ENCODE assay signal across 13 cellular contexts in genomic region chr21:15061747-15062146, GRCh38. TPM values are rescaled to one million over a fixed set of nuclear protein-coding genes. Genes with fewer than 3 reads are reported as not detected.
DNase-seq lines count a peak whose midpoint lies in the region; ATAC-seq and TF ChIP-seq lines count a peak whose summit lies in the region.
"Had no signal": no experiment of that assay in that cellular context is flagged by ENCODE, and none has a peak within 500 bp of the region (broad histone marks: within the 10 kb centered on the region; RNA-seq: fewer than 3 reads in every experiment).

No MANE protein-coding gene starts in this region.

- TF ChIP-seq POLR2A in IMR-90 (IDR thresholded peaks at IDR 0.05; ENCODE audit: low read depth, low read length) = no peak

- BruUV-seq in IMR-90 (replicated peaks; lab: Mats Ljungman, UMichigan) = no TSS peak

- no peak overlapping the region for H2AK9ac ChIP-seq in IMR-90 (replicated peaks; ENCODE audit: low read depth, low read length, poor library complexity)

- H3K36me3 ChIP-seq in BE2C (no peaks in the 10 kb centered on the region), IMR-90 (ENCODE audit: control insufficient read depth, insufficient read depth, low read length) (no peaks in the 10 kb centered on the region), neural cell (ENCODE audit: insufficient read depth, low read length) (no peaks in the 10 kb centered on the region)
- H3K36me3 ChIP-seq: thyroid gland had no signal

- H3K14ac ChIP-seq in IMR-90 (replicated peaks; ENCODE audit: low read depth, low read length) = no peak overlapping the region; the same call in 1 of the 2 replicates

- no peak overlapping the region for H4K5ac ChIP-seq in IMR-90 (ENCODE audit: low read depth, low read length)

- no peaks in the 10 kb centered on the region for H3K9me2 ChIP-seq in neural cell (ENCODE audit: insufficient read depth, low read length)

- H3K4me2 ChIP-seq in IMR-90 (ENCODE audit: low read depth, low read length) = peak overlapping the region; percentile 71
- peak overlapping the region; percentile 59 for H3K4me2 ChIP-seq in neural cell (ENCODE audit: low read length)

- peaks cover 51% of the 10 kb centered on the region for H4K20me1 ChIP-seq in IMR-90 (ENCODE audit: insufficient read depth, low read length)
- H4K20me1 ChIP-seq in neural cell (ENCODE audit: insufficient read depth) = no peaks in the 10 kb centered on the region

- in situ Hi-C loops in IMR-90 (cut with MboI; ENCODE audit: low sequenced_read_pairs) = loop anchor here (10.0 kb wide), 1 partner anchor 187 kb away; no protein-coding TSS in a partner anchor

- H2BK20ac ChIP-seq in IMR-90 (ENCODE audit: low read depth, low read length) = no peak overlapping the region

- peak overlapping the region; percentile 90 for H2BK5ac ChIP-seq in IMR-90 (ENCODE audit: low read depth, low read length, poor library complexity, severe bottlenecking)

- no peak overlapping the region for H3K56ac ChIP-seq in IMR-90 (ENCODE audit: extremely low read depth, insufficient read depth, low read length)

- H2BK120ac ChIP-seq in IMR-90 (ENCODE audit: low read depth, low read length) = no peak overlapping the region

- peaks cover 4% of the 10 kb centered on the region for H3F3A ChIP-seq in neural cell (ENCODE audit: insufficient read depth, low read length, poor library complexity, severe bottlenecking)

- intact Hi-C loops in IMR-90 (cut with micrococcal nuclease) = loop anchor here (2.0 to 5.0 kb wide), 3 partner anchors 51 to 144 kb away; no protein-coding TSS in a partner anchor

- TF ChIP-seq EP300 in neural cell (conservative IDR thresholded peaks at IDR 0.05; ENCODE audit: poor library complexity, severe bottlenecking) = peak; percentile 89

- no peaks in the 10 kb centered on the region for H3K9me3 ChIP-seq in BE2C
- H3K9me3 ChIP-seq in IMR-90 (ENCODE audit: control insufficient read depth, insufficient read depth, low read length) = no peaks in the 10 kb centered on the region
- no peaks in the 10 kb centered on the region for H3K9me3 ChIP-seq in neural cell (ENCODE audit: low read length)
- H3K9me3 ChIP-seq: thyroid gland had no signal

- H2AK5ac ChIP-seq in IMR-90 (ENCODE audit: low read depth, low read length) = no peak overlapping the region

- H4K8ac ChIP-seq in IMR-90 (ENCODE audit: low read depth in 2 of 2, low read length in 2 of 2) = no peak overlapping the region

- H3K4me1 ChIP-seq in BE2C (peaks cover 30% of the 10 kb centered on the region), IMR-90 (ENCODE audit: control insufficient read depth, insufficient read depth, low read length) (peaks cover 5% of the 10 kb centered on the region)

- TF ChIP-seq CTCF in BE2C (IDR thresholded peaks at IDR 0.05; ENCODE audit: low read depth, low read length) (no peak), IMR-90 (conservative IDR thresholded peaks at IDR 0.05; ENCODE audit: low read depth, low read length) (no peak), coronary artery (IDR thresholded peaks at IDR 0.05) (no peak), neural cell (IDR thresholded peaks at IDR 0.05; ENCODE audit: poor library complexity, severe bottlenecking) (no peak)

- H3K18ac ChIP-seq in IMR-90 (ENCODE audit: low read depth, low read length) = no peak overlapping the region; the same call in 1 of the 2 replicates

- H3K9ac ChIP-seq in IMR-90 (ENCODE audit: low read depth, low read length) = peak overlapping the region; percentile 19; the same call in 1 of the 2 replicates
- H3K9ac ChIP-seq in neural cell (ENCODE audit: low read length) = no peak overlapping the region

- dilution Hi-C loops in IMR-90 (cut with HindIII; ENCODE audit: low sequenced_read_pairs, unreplicated experiment) = no loop called here

- no CpG with 5 or more reads among the region's 1 CpG for WGBS in IMR-90 (ENCODE audit: extremely low coverage in 2 of 2, insufficient read length in 1 of 2), 2 experiments

- ATAC-seq in IMR-90 (ENCODE audit: low read depth) = no peak
- ATAC-seq: left lobe of liver had no signal

- H4K91ac ChIP-seq in IMR-90 (ENCODE audit: insufficient read depth, low read depth, low read length) = no peak overlapping the region

- H3K79me1 ChIP-seq in IMR-90 (ENCODE audit: low read depth in 1 of 2, low read length in 2 of 2) = peaks cover 0 to 15% of the 10 kb centered on the region in 2 experiments; a peak in 2 of 4 replicates

- H3K23ac ChIP-seq in IMR-90 (ENCODE audit: low read depth, low read length) = peak overlapping the region; percentile 59; the same call in 1 of the 2 replicates

- no peak overlapping the region for H2AFZ ChIP-seq in IMR-90 (replicated peaks; ENCODE audit: low read length, poor library complexity)
- H2AFZ ChIP-seq in neural cell (ENCODE audit: low read depth, low read length) = no peak overlapping the region

- no peak overlapping the region for H3K4ac ChIP-seq in IMR-90 (ENCODE audit: low read depth, low read length)

- TF ChIP-seq RAD21 in IMR-90 (IDR thresholded peaks at IDR 0.05; ENCODE audit: low read length) (no peak), neural cell (conservative IDR thresholded peaks at IDR 0.05) (no peak)

- DNase-seq in BE2C = no peak
- DNase-seq in IMR-90 = no peak
- no peak for DNase-seq in coronary artery (ENCODE audit: low spot score)
- DNase-seq in HEK293T (ENCODE audit: extremely low spot score) = no peak
- DNase-seq in SKM-1 treated with dmso at 0.1 percent for 144 hours (lab: John Stamatoyannopoulos, UW; ENCODE audit: unreplicated experiment) = no peak
- no peak for DNase-seq in foreskin melanocyte
- no peak for DNase-seq in cerebellum (ENCODE audit: low spot score)
- DNase-seq: activated gamma-delta T cell, DMS153, NCI-H1092, thyroid gland had no signal

- no peak overlapping the region; the same call in 1 of the 2 replicates for H3K27ac ChIP-seq in IMR-90 (ENCODE audit: insufficient read depth, low read length)
- no peak overlapping the region for H3K27ac ChIP-seq in coronary artery
- H3K27ac ChIP-seq in neural cell (ENCODE audit: low read length) = no peak overlapping the region
- H3K27ac ChIP-seq: thyroid gland had no signal

- peaks cover 4% of the 10 kb centered on the region for H3K9me1 ChIP-seq in IMR-90 (ENCODE audit: insufficient read depth, low read length)

- CTCF ChIA-PET in IMR-90 (lab: Yijun Ruan, JAX) (interaction anchor here (0.6 kb wide), 1 partner anchor 90 kb away, joined by 3 read pairs; no protein-coding TSS in a partner anchor), HEK293T (lab: Yijun Ruan, JAX) (no interaction called here)

- H3K27me3 ChIP-seq in BE2C (no peaks in the 10 kb centered on the region), IMR-90 (ENCODE audit: control insufficient read depth, insufficient read depth, low read length) (no peaks in the 10 kb centered on the region), neural cell (ENCODE audit: insufficient read depth, low read depth, low read length) (no peaks in the 10 kb centered on the region)
- H3K27me3 ChIP-seq: thyroid gland had no signal

- POLR2A ChIA-PET in IMR-90 (lab: Charles Lee; ENCODE audit: unreplicated experiment) = no interaction called here
- POLR2A ChIA-PET in HEK293T (lab: Yijun Ruan, JAX) = interaction anchor here (1.1 kb wide), 1 partner anchor 48 kb away, joined by 3 read pairs; no protein-coding TSS in a partner anchor

- no peak overlapping the region for H2BK15ac ChIP-seq in IMR-90 (ENCODE audit: low read depth, low read length)

- peaks cover 76% of the 10 kb centered on the region for H3K79me2 ChIP-seq in neural cell (replicated peaks; ENCODE audit: insufficient read depth, low read length)

- H3K4me3 ChIP-seq in BE2C (ENCODE audit: low read depth, low read length) (peak overlapping the region; percentile 78), IMR-90 (ENCODE audit: insufficient read depth, low read depth, low read length) (0 out of 2 replicates have a peak overlapping the region, but pooled peaks have one; percentile 99), coronary artery (peak overlapping the region; percentile 7), neural cell (ENCODE audit: low read length) (peak overlapping the region; percentile 78)
- H3K4me3 ChIP-seq: thyroid gland had no signal

TF ChIP-seq in IMR-90, 13 proteins besides CTCF, POLR2A, EP300 and RAD21 (continues in another document):
- TF ChIP-seq MAFK (IDR thresholded peaks at IDR 0.05; ENCODE audit: low read depth, low read length) (no peak), MXI1 (IDR thresholded peaks at IDR 0.05; ENCODE audit: borderline replicate concordance, low read depth, low read length) (no peak), CEBPB (IDR thresholded peaks at IDR 0.05; ENCODE audit: low read depth, low read length) (no peak), SMC3 (IDR thresholded peaks at IDR 0.05; ENCODE audit: low read depth, low read length) (no peak), MAZ (IDR thresholded peaks at IDR 0.05; ENCODE audit: borderline replicate concordance, low read depth, low read length) (no peak), RCOR1 (IDR thresholded peaks at IDR 0.05; ENCODE audit: insufficient replicate concordance, low read length) (no peak)

TF ChIP-seq in HEK293T, 16 proteins besides CTCF, POLR2A, EP300 and RAD21 (continues in another document):
- TF ChIP-seq HDGF (IDR thresholded peaks at IDR 0.05; ENCODE audit: borderline replicate concordance) = no peak
- TF ChIP-seq CTBP1 (IDR thresholded peaks at IDR 0.05; ENCODE audit: borderline replicate concordance) = no peak
- TF ChIP-seq SUZ12 (IDR thresholded peaks at IDR 0.05) = no peak
- TF ChIP-seq PKNOX1 (IDR thresholded peaks at IDR 0.05) = no peak
- TF ChIP-seq FOXM1 (IDR thresholded peaks at IDR 0.05; ENCODE audit: borderline replicate concordance) = no peak
- TF ChIP-seq ARNT (IDR thresholded peaks at IDR 0.05) = no peak
- no peak for TF ChIP-seq FOXK2 (IDR thresholded peaks at IDR 0.05)
- TF ChIP-seq TARDBP (IDR thresholded peaks at IDR 0.05) = no peak
- no peak for TF ChIP-seq FOXA1 (IDR thresholded peaks at IDR 0.05)
- TF ChIP-seq SP1 (IDR thresholded peaks at IDR 0.05) = no peak
- TF ChIP-seq ELF4 (IDR thresholded peaks at IDR 0.05) = no peak
- TF ChIP-seq BHLHE40 (IDR thresholded peaks at IDR 0.05; ENCODE audit: borderline replicate concordance) = no peak

RNA-seq across cellular contexts. Expression of gene NRIP1, which starts 3.1 kb away (rescaled TPM):
- 11.1 TPM for polyA plus RNA-seq in BE2C (2012; ENCODE audit: insufficient read depth, insufficient read length, low read depth)
- 73.8 and 85.3 TPM in 2 replicates for total RNA-seq in IMR-90 (2012; rRNA removed)
- 8.5 and 9.6 TPM in 2 replicates for polyA plus RNA-seq in IMR-90 (2012; rRNA removed)
- 1.4 and 1.5 TPM in 2 replicates for polyA plus RNA-seq in IMR-90 (2012; cell fraction: cytosol; rRNA removed)
- 1.7 and 17.8 TPM in 2 replicates for polyA plus RNA-seq in IMR-90 (2012; cell fraction: nucleus; rRNA removed; ENCODE audit: low replicate concordance)
- 48.2 and 48.4 TPM in 2 replicates for polyA plus RNA-seq in neural cell
- 235 and 284 TPM in 2 replicates for polyA minus RNA-seq in neural cell
- total RNA-seq in cerebellum = 98.4 TPM

Comparison
In these comparisons a context has a peak if more than half of its experiments do, and no peak if none do; other contexts are left out.
1. H3K4me3 ChIP-seq: peak in every context shown above with its lines; median percentile 99 in IMR-90; 78 in BE2C; 78 in neural cell; 7 in coronary artery.